ENCODE assay signal across 11 cellular contexts in the genomic region with DNA sequence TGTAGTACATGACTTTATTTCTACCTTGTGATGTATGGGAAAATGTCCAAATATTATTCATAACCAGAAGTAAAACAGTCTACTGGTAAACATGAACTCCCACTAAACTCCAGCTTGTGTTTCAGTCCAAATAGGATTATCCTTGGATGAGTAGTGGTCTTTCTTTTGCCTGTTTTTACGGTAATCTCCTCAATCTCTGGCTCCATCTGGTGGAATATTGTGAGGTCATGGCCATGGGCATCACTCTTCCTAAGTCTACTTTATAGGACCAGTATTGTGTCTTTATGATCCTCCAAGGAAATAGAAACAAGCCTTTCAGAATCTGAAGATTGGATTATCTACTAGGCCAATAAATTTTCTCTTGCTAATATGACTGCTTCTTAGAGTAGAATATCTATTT.
DNase-seq lines count a peak whose midpoint lies in the region; TF ChIP-seq lines count a peak whose summit lies in the region.
"Had no signal": no experiment of that assay in that cellular context is flagged by ENCODE, and none has a peak within 500 bp of the region (broad histone marks: within the 10 kb centered on the region; RNA-seq: fewer than 3 reads in every experiment).

No MANE protein-coding gene starts in this region.

- peak; percentile 17 for TF ChIP-seq CTCF in fibroblast of mammary gland (conservative IDR thresholded peaks at IDR 0.05; ENCODE audit: control insufficient read depth, insufficient read depth, low read depth, low read length)
- no peak for TF ChIP-seq CTCF in suprapubic skin (IDR thresholded peaks at IDR 0.05)

- WGBS in suprapubic skin = 70% methylated on average over 1 of the region's 1 CpG

- H3K36me3 ChIP-seq in NT2/D1 (ENCODE audit: insufficient read depth, insufficient read length, low read length) (no peaks in the 10 kb centered on the region), suprapubic skin (no peaks in the 10 kb centered on the region)

- H3K4me3 ChIP-seq in NT2/D1 (ENCODE audit: insufficient read length, low read depth) (no peak overlapping the region), fibroblast of mammary gland (ENCODE audit: control insufficient read depth, low read depth, low read length) (no peak overlapping the region), suprapubic skin (no peak overlapping the region)
- H3K4me3 ChIP-seq: body of pancreas had no signal

- H3K9ac ChIP-seq in NT2/D1 (ENCODE audit: insufficient read length, low read depth) = no peak overlapping the region

- H3K27ac ChIP-seq in suprapubic skin = no peak overlapping the region
- H3K27ac ChIP-seq: body of pancreas had no signal

- no peak for TF ChIP-seq POLR2A in suprapubic skin (IDR thresholded peaks at IDR 0.05)

- DNase-seq in NCI-H2196 (lab: John Stamatoyannopoulos, UW; ENCODE audit: unreplicated experiment) (peak; percentile 2), NCI-H2196 treated with DMSO at 0.1 percent for 48 hours (lab: John Stamatoyannopoulos, UW; ENCODE audit: unreplicated experiment) (no peak), NT2/D1 (ENCODE audit: low read depth, low spot score) (peak; percentile 33), fibroblast of mammary gland (ENCODE audit: low read depth) (no peak), renal cortical epithelial cell (ENCODE audit: low read depth) (peak; percentile 11), NCI-H2029 (lab: John Stamatoyannopoulos, UW) (no peak), suprapubic skin (ENCODE audit: low spot score in 2 of 2) (no peak)
- DNase-seq in activated CD4-positive, alpha-beta T cell treated with anti-CD3 and anti-CD28 coated beads, Interleukin-2, amount 50 U/mL, for 1 hour = no peak
- DNase-seq: body of pancreas, NCI-H2081 treated with DMSO at 0.1 percent for 48 hours, T-cell had no signal

- H3K27me3 ChIP-seq in NT2/D1 (ENCODE audit: insufficient read depth, insufficient read length) (no peaks in the 10 kb centered on the region), suprapubic skin (no peaks in the 10 kb centered on the region)
- H3K27me3 ChIP-seq: body of pancreas had no signal

- TF ChIP-seq EP300 in suprapubic skin (IDR thresholded peaks at IDR 0.05) = no peak

- H3K9me3 ChIP-seq in NT2/D1 (ENCODE audit: insufficient read depth, low read length) (no peaks in the 10 kb centered on the region), suprapubic skin (no peaks in the 10 kb centered on the region)
- H3K9me3 ChIP-seq: body of pancreas had no signal

- H3K4me1 ChIP-seq in NT2/D1 (ENCODE audit: insufficient read depth, insufficient read length) = no peaks in the 10 kb centered on the region
- H3K4me1 ChIP-seq in suprapubic skin = no peaks in the 10 kb centered on the region
- H3K4me1 ChIP-seq: body of pancreas had no signal

Comparison
In these comparisons a context has a peak if more than half of its experiments do, and no peak if none do; other contexts are left out.
1. DNase-seq: peak in NCI-H2196 (single experiment), NT2/D1 (single experiment) and renal cortical epithelial cell (single experiment); none in NCI-H2196 treated with DMSO at 0.1 percent for 48 hours (single experiment), fibroblast of mammary gland (single experiment), activated CD4-positive, alpha-beta T cell treated with anti-CD3 and anti-CD28 coated beads, Interleukin-2, amount 50 U/mL, for 1 hour (single experiment), NCI-H2029 (single experiment) and suprapubic skin (0 of 2).